Comparison of ENCODE assay signal across 13 cellular contexts in genomic region chr15:93179072-93179471, GRCh38.
DNase-seq lines count a peak whose midpoint lies in the region; ATAC-seq, FAIRE-seq and TF ChIP-seq lines count a peak whose summit lies in the region.
"Had no signal": no experiment of that assay in that cellular context is flagged by ENCODE, and none has a peak within 500 bp of the region (broad histone marks: within the 10 kb centered on the region; RNA-seq: fewer than 3 reads in every experiment).

No MANE protein-coding gene starts in this region.

- RAD21 ChIA-PET in GM12878 (lab: Charles Lee; ENCODE audit: unreplicated experiment) = no interaction called here

- H3K4me3 ChIP-seq in BLaER1 treated with 17β-estradiol and CSF1 and Interleukin-3, amounts not matched to agents 10 nM and 100 nM = no peak overlapping the region
- H3K4me3 ChIP-seq in GM12878 = no peak overlapping the region
- H3K4me3 ChIP-seq: skin epidermis had no signal

- POLR2A ChIA-PET in GM12878 (lab: Charles Lee) = no interaction called here

- TF ChIP-seq RAD21 in GM12878 (IDR thresholded peaks at IDR 0.05; ENCODE audit: insufficient read depth, low read depth, low read length) = no peak

- H3K36me3 ChIP-seq in BLaER1 treated with 17β-estradiol and CSF1 and Interleukin-3, amounts not matched to agents 10 nM and 100 nM = no peaks in the 10 kb centered on the region
- H3K36me3 ChIP-seq in GM12878 (ENCODE audit: control insufficient read depth in 2 of 2, insufficient read depth in 2 of 2, low read length in 1 of 2) = no peaks in the 10 kb centered on the region

- H4K20me1 ChIP-seq in BLaER1 treated with 17β-estradiol and CSF1 and Interleukin-3, amounts not matched to agents 10 nM and 100 nM = no peaks in the 10 kb centered on the region
- no peaks in the 10 kb centered on the region for H4K20me1 ChIP-seq in GM12878 (ENCODE audit: control insufficient read depth, insufficient read depth)

- H3K4me1 ChIP-seq in BLaER1 treated with 17β-estradiol and CSF1 and Interleukin-3, amounts not matched to agents 10 nM and 100 nM = peaks cover 14 to 44% (median 28%) of the 10 kb centered on the region in 10 experiments
- H3K4me1 ChIP-seq in GM12878 (ENCODE audit: control insufficient read depth, insufficient read depth, low read length) = no peaks in the 10 kb centered on the region; the same call in 1 of the 2 replicates

- SMC1A ChIA-PET in GM12878 (lab: Charles Lee; ENCODE audit: uncharacterized antibody, unreplicated experiment) = no interaction called here

- DNase-seq in KBM-7 (peak; percentile 7), GM12878 (ENCODE audit: low read depth, low spot score) (peak; percentile 8), medulla oblongata (ENCODE audit: extremely low spot score) (peak; percentile 77), D341Med (ENCODE audit: low spot score) (no peak), NCI-H446 (lab: John Stamatoyannopoulos, UW) (no peak), epidermal melanocyte (ENCODE audit: insufficient read length, low spot score) (no peak), dermis blood vessel endothelial cell (no peak)
- DNase-seq: cerebellar nuclear complex, foreskin melanocyte, NCI-H524 had no signal

- no TSS peak for BruUV-seq in GM12878 (replicated peaks; lab: Mats Ljungman, UMichigan)

- WGBS in GM12878 (ENCODE audit: insufficient coverage, insufficient replicate concordance, low lambda C conversion rate, missing lambda C conversion rate) = 34% methylated on average over 15 of the region's 15 CpGs

- in situ Hi-C loops in KBM-7 (cut with MboI; ENCODE audit: low pct_unique_long_range_greater_than_20kb, low sequenced_read_pairs) (no loop called here), GM12878 (cut with MboI) (no loop called here)

- TF ChIP-seq POLR2A in GM12878 (IDR thresholded peaks at IDR 0.05; ENCODE audit: low read depth, low read length) = no peak

- TF ChIP-seq CTCF in GM12878 (IDR thresholded peaks at IDR 0.05 in 2 of 3, conservative IDR thresholded peaks at IDR 0.05 in 1 of 3; ENCODE audit: control insufficient read depth in 2 of 3, extremely low read depth in 1 of 3, insufficient read depth in 1 of 3, low read depth in 3 of 3, low read length in 3 of 3) = no peak

- intact Hi-C loops in GM12878 (cut with micrococcal nuclease; ENCODE audit: unreplicated experiment) = no loop called here

- peak; percentile 66 for ATAC-seq in GM12878

- no peak overlapping the region for H2AFZ ChIP-seq in GM12878 (ENCODE audit: control insufficient read depth, low read depth, low read length)

- H3K27me3 ChIP-seq in BLaER1 treated with 17β-estradiol and CSF1 and Interleukin-3, amounts not matched to agents 10 nM and 100 nM = no peaks in the 10 kb centered on the region
- H3K27me3 ChIP-seq in GM12878 (replicated peaks in 1 of 2; ENCODE audit: control insufficient read depth in 2 of 2, insufficient read depth in 2 of 2, low read length in 1 of 2) = no peaks in the 10 kb centered on the region; a peak in 1 of 4 replicates

- H3K79me2 ChIP-seq in GM12878 (ENCODE audit: control insufficient read depth, insufficient read depth, low read length) = no peaks in the 10 kb centered on the region

- peak overlapping the region in 6 of 11 experiments; percentile 20 to 57 (median 50); a peak in 9 of 22 replicates for H3K27ac ChIP-seq in BLaER1 treated with 17β-estradiol and CSF1 and Interleukin-3, amounts not matched to agents 10 nM and 100 nM
- H3K27ac ChIP-seq in GM12878 (ENCODE audit: control insufficient read depth, insufficient read depth) = no peak overlapping the region
- H3K27ac ChIP-seq: skin epidermis had no signal

- peak overlapping the region; percentile 49 to 79 (median 75) for H3K4me2 ChIP-seq in BLaER1 treated with 17β-estradiol and CSF1 and Interleukin-3, amounts not matched to agents 10 nM and 100 nM
- no peak overlapping the region for H3K4me2 ChIP-seq in GM12878 (ENCODE audit: control insufficient read depth, insufficient read depth)

- peaks cover 0 to 29% (median 23%) of the 10 kb centered on the region in 11 experiments; a peak in 17 of 22 replicates for H3K9me3 ChIP-seq in BLaER1 treated with 17β-estradiol and CSF1 and Interleukin-3, amounts not matched to agents 10 nM and 100 nM (replicated peaks in 1 of 11)
- no peaks in the 10 kb centered on the region; the same call in 2 of the 3 replicates for H3K9me3 ChIP-seq in GM12878 (replicated peaks; ENCODE audit: control insufficient read depth, insufficient read depth, low read length)

- FAIRE-seq in GM12878 (lab: Jason Lieb, UNC) = no peak
- FAIRE-seq: TTC549 had no signal

- no peak for TF ChIP-seq EP300 in GM12878 (IDR thresholded peaks at IDR 0.05; ENCODE audit: borderline replicate concordance in 1 of 2, control insufficient read depth in 1 of 2, low read depth in 2 of 2, low read length in 2 of 2)

- CTCF ChIA-PET in GM12878 (lab: Yijun Ruan, JAX) = interaction anchor here (2.3 kb wide), 1 partner anchor 91 kb away, joined by 6 read pairs; the partner anchor contains the start of gene RGMA

- H3K9ac ChIP-seq in BLaER1 treated with 17β-estradiol and CSF1 and Interleukin-3, amounts not matched to agents 10 nM and 100 nM = no peak overlapping the region
- H3K9ac ChIP-seq in GM12878 (ENCODE audit: control insufficient read depth, insufficient read depth, low read length) = no peak overlapping the region

TF ChIP-seq in GM12878, 131 proteins besides CTCF, POLR2A, EP300 and RAD21 (continues in another document):
- TF ChIP-seq NR2C1 (IDR thresholded peaks at IDR 0.05) (peak; percentile 53), SPI1 (IDR thresholded peaks at IDR 0.05; ENCODE audit: borderline replicate concordance, insufficient read depth, low read depth, low read length) (peak; percentile 91), BCLAF1 (IDR thresholded peaks at IDR 0.05) (no peak), ZBTB33 (IDR thresholded peaks at IDR 0.05) (no peak), BHLHE40 (IDR thresholded peaks at IDR 0.05; ENCODE audit: borderline replicate concordance in 1 of 2, low read depth in 2 of 2, low read length in 1 of 2) (peak in 1 of 2 experiments; percentile 30; a peak in 1 of 4 replicates), ZNF687 (IDR thresholded peaks at IDR 0.05) (no peak), NR2F1 (conservative IDR thresholded peaks at IDR 0.05) (peak; percentile 77)

Comparison
In these comparisons a context has a peak if more than half of its experiments do, and no peak if none do; other contexts are left out.
1. DNase-seq: peak in KBM-7 (single experiment), GM12878 (single experiment) and medulla oblongata (single experiment); none in D341Med (single experiment), NCI-H446 (0 of 2), epidermal melanocyte (single experiment) and dermis blood vessel endothelial cell (single experiment).